In the genomic region with DNA sequence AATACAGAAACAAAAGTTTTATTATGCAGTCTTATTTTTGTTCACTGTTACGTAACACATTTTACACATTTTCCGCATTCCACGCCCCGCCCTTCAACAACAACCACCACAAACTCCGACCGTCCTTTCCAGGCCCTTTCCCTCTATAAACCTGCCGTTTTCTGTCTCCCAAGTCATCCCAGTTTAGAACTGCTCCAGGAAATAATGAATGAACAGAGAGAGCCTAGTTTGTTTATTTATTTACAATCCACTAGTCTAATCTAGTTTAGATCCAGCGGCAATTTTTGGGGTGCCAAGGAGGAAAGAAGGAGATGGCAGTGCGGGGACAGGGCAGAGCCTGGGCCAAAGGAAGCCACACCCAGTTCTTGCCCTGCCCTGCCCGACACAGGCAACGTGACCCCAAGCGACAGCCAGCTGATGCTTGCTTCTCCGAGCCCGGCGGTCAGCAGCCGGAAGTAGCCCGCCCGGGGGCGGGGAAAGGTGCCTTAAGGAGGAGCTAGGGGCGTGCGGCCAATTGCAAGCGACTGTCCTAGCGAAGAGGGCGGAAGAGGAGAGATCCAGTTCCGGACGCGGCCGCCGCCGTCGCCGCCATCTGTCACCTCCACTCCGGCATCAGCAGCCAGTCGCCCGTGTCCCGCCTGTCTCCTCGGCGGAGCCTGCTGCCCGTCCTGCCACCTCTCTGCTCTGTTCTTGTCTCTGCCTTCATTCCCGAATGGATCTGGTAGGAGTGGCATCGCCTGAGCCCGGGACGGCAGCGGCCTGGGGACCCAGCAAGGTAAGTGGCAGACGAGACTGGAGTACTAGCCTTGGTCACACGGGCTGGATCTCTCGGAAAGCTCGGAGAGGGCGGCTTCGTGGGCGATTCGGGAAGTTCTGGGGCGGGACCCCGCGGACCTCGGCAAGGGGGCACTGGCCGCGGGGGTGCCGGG, we compare ENCODE assay signal across 8 cellular contexts. TPM values are rescaled to one million over a fixed set of nuclear protein-coding genes. Genes with fewer than 3 reads are reported as not detected.
DNase-seq lines count a peak whose midpoint lies in the region; ATAC-seq lines count a peak whose summit lies in the region.

Gene RIOK3, plus strand, starts transcription at position 560 of the 929 bp plus-strand sequence. Its CDS starts 153 bp downstream, at position 713.

- peak within 1 kb of the TSS; percentile 45 for H3K23ac ChIP-seq in mesendoderm (ENCODE audit: low read length)

- peak; percentile 98 for DNase-seq in COR-L47 (lab: John Stamatoyannopoulos, UW)
- peak; percentile 65 to 99 (median 97) for DNase-seq in HUDEP-2 (lab: John Stamatoyannopoulos, UW; ENCODE audit: unreplicated experiment in 76 of 76)
- DNase-seq in NT2/D1 (ENCODE audit: low read depth, low spot score), result peak; percentile 93
- peak; percentile 98 for DNase-seq in activated CD8-positive, alpha-beta memory T cell treated with anti-CD3 and anti-CD28 coated beads, Interleukin-2, amount 10 ng/mL, durations not matched to agents 7 days and 5 days
- peak; percentile 99 for DNase-seq in mesendoderm
- DNase-seq in stimulated activated CD8-positive, alpha-beta memory T cell treated with anti-CD3 and anti-CD28 coated beads, Interleukin-15, amount 100 ng/mL, for 1 hour (ENCODE audit: low read depth), result peak; percentile 78

- H2BK15ac ChIP-seq in mesendoderm (replicated peaks; ENCODE audit: low read depth), result no peak within 1 kb of the TSS

- no peak within 1 kb of the TSS for H2BK120ac ChIP-seq in mesendoderm (ENCODE audit: low read depth, low read length)

- peak; percentile 96 for ATAC-seq in GM21381 (IDR thresholded peaks at IDR 0.05; ENCODE audit: unreplicated experiment)
- peak; percentile 97 for ATAC-seq in activated CD8-positive, alpha-beta memory T cell treated with anti-CD3 and anti-CD28 coated beads, Interleukin-2, amount 10 ng/mL, durations not matched to agents 7 days and 5 days

- peak within 1 kb of the TSS; percentile 99 for H3K56ac ChIP-seq in mesendoderm (ENCODE audit: low read length)

- H2BK5ac ChIP-seq in mesendoderm (ENCODE audit: low read length), result no peak within 1 kb of the TSS

- H4K8ac ChIP-seq in mesendoderm (ENCODE audit: low read depth, low read length), result no peak within 1 kb of the TSS

- H3K4me1 Mint-ChIP-seq in activated CD8-positive, alpha-beta memory T cell treated with anti-CD3 and anti-CD28 coated beads, Interleukin-2, amount 10 ng/mL, durations not matched to agents 7 days and 5 days, result peaks cover 51% of the 10 kb centered on the region

- no peaks in the 10 kb centered on the region for H3K9me3 Mint-ChIP-seq in activated CD8-positive, alpha-beta memory T cell treated with anti-CD3 and anti-CD28 coated beads, Interleukin-2, amount 10 ng/mL, durations not matched to agents 7 days and 5 days (ENCODE audit: low read depth)

- H3K27ac Mint-ChIP-seq in activated CD8-positive, alpha-beta memory T cell treated with anti-CD3 and anti-CD28 coated beads, Interleukin-2, amount 10 ng/mL, durations not matched to agents 7 days and 5 days, result peak within 1 kb of the TSS; percentile 89

- H3K27ac ChIP-seq in mesendoderm (ENCODE audit: low read depth, low read length), result no peak within 1 kb of the TSS

- no peaks in the 10 kb centered on the region for H3K27me3 ChIP-seq in NT2/D1 (ENCODE audit: insufficient read depth, insufficient read length)
- no peaks in the 10 kb centered on the region for H3K27me3 ChIP-seq in endocrine pancreas (ENCODE audit: control insufficient read depth, insufficient read depth, low read length)
- no peaks in the 10 kb centered on the region for H3K27me3 ChIP-seq in mesendoderm (ENCODE audit: insufficient read depth, low read length, poor library complexity)

- H3K36me3 ChIP-seq in NT2/D1 (ENCODE audit: insufficient read depth, insufficient read length, low read length), result peaks cover 5% of the 10 kb centered on the region
- no peaks in the 10 kb centered on the region for H3K36me3 ChIP-seq in endocrine pancreas (ENCODE audit: control insufficient read depth, insufficient read depth, low read length)
- no peaks in the 10 kb centered on the region for H3K36me3 ChIP-seq in mesendoderm (ENCODE audit: control insufficient read depth, insufficient read depth, low read length)

- no peak within 1 kb of the TSS for H3K18ac ChIP-seq in mesendoderm (ENCODE audit: low read length)

- H3K36me3 Mint-ChIP-seq in activated CD8-positive, alpha-beta memory T cell treated with anti-CD3 and anti-CD28 coated beads, Interleukin-2, amount 10 ng/mL, durations not matched to agents 7 days and 5 days, result peaks cover 10% of the 10 kb centered on the region

- H3K4me1 ChIP-seq in NT2/D1 (ENCODE audit: insufficient read depth, insufficient read length) (no peaks in the 10 kb centered on the region), endocrine pancreas (ENCODE audit: control insufficient read depth, insufficient read depth, low read length) (peaks cover 10% of the 10 kb centered on the region), mesendoderm (ENCODE audit: control insufficient read depth, low read depth, low read length) (no peaks in the 10 kb centered on the region)

- H3K27me3 Mint-ChIP-seq in activated CD8-positive, alpha-beta memory T cell treated with anti-CD3 and anti-CD28 coated beads, Interleukin-2, amount 10 ng/mL, durations not matched to agents 7 days and 5 days, result no peaks in the 10 kb centered on the region

- no peak within 1 kb of the TSS for H3K4ac ChIP-seq in mesendoderm (ENCODE audit: low read depth, low read length)

- WGBS in mesendoderm (ENCODE audit: extremely low coverage, insufficient coverage, low lambda C conversion rate), result no CpG with 5 or more reads among the region's 59 CpGs

- CTCF ChIA-PET in activated CD8-positive, alpha-beta memory T cell treated with anti-CD3 and anti-CD28 coated beads, Interleukin-2, amount 10 ng/mL, durations not matched to agents 7 days and 5 days (lab: Charles Lee), result interaction anchor here (0.6 to 1.4 kb wide), 6 partner anchors 9 to 63 kb away, joined by 3 to 4 read pairs (median 4); no protein-coding TSS in a partner anchor

- H3K9me3 ChIP-seq in NT2/D1 (ENCODE audit: insufficient read depth, low read length), result no peaks in the 10 kb centered on the region
- no peaks in the 10 kb centered on the region for H3K9me3 ChIP-seq in endocrine pancreas (ENCODE audit: control insufficient read depth, low read length)

- H3K4me2 ChIP-seq in mesendoderm (ENCODE audit: low read length), result peak within 1 kb of the TSS; percentile 94

- H4K5ac ChIP-seq in mesendoderm (ENCODE audit: low read length), result no peak within 1 kb of the TSS

- H3K4me3 ChIP-seq in NT2/D1 (ENCODE audit: insufficient read length, low read depth) (peak within 1 kb of the TSS; percentile 83), endocrine pancreas (ENCODE audit: control insufficient read depth, insufficient read depth, low read length) (peak within 1 kb of the TSS; percentile 91), mesendoderm (ENCODE audit: low read length) (peak within 1 kb of the TSS; percentile 100)

- H2AK5ac ChIP-seq in mesendoderm (ENCODE audit: low read length), result no peak within 1 kb of the TSS

- H3K9ac ChIP-seq in NT2/D1 (ENCODE audit: insufficient read length, low read depth), result peak within 1 kb of the TSS; percentile 83
- H3K9ac ChIP-seq in endocrine pancreas (ENCODE audit: control insufficient read depth, insufficient read depth, low read length), result peak within 1 kb of the TSS; percentile 75
- peak within 1 kb of the TSS; percentile 95 for H3K9ac ChIP-seq in mesendoderm (ENCODE audit: low read length)

- H3K4me3 Mint-ChIP-seq in activated CD8-positive, alpha-beta memory T cell treated with anti-CD3 and anti-CD28 coated beads, Interleukin-2, amount 10 ng/mL, durations not matched to agents 7 days and 5 days, result peak within 1 kb of the TSS; percentile 100

- peaks cover 14% of the 10 kb centered on the region for H3K79me2 ChIP-seq in mesendoderm (ENCODE audit: control insufficient read depth, insufficient read depth, low read length)

- peaks cover 9% of the 10 kb centered on the region for H3K79me1 ChIP-seq in mesendoderm (ENCODE audit: low read length)

RNA-seq across cellular contexts. Expression of gene RIOK3, which starts in this region (rescaled TPM):
- total RNA-seq in activated CD8-positive, alpha-beta memory T cell treated with anti-CD3 and anti-CD28 coated beads, Interleukin-2, amount 10 ng/mL, durations not matched to agents 7 days and 5 days, result 10 to 100 TPM; 47.9 to 63.4 TPM
- polyA plus RNA-seq in mesendoderm (2013, experiment 1 of 2), result 22.6 TPM
- 22.6 TPM for polyA plus RNA-seq in mesendoderm (2013, experiment 2 of 2)
